In the genomic region with DNA sequence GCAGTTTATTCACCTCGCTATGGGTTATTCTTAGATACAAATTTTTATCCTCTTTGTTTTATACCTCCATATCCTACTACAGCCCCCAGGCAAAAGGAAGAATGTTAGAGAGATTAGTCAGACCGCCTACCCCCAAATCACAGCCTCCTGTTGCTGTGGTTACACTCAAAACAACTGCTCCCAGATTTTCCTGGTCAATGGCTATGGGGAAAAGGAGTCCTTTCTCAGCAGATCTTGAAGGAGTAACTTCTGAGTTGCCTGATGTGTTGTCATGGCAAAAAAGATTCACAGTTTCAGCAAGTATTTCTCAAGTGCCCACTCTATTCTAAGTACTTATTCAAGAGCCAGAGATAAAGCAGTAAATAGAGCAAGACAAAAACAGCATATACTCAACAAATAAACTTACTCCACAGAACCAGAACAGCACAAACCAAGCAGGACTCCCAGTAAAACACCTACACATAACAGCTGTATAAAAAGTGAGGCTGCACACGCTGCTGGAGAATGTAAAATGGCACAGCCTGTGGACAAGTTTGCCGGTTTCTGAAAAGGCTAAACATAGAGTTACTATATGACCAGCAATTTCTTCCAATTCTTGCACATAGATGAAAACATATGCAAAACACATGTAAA, we compare ENCODE assay signal across 14 cellular contexts.
DNase-seq lines count a peak whose midpoint lies in the region; ATAC-seq, FAIRE-seq and TF ChIP-seq lines count a peak whose summit lies in the region.
"Had no signal": no experiment of that assay in that cellular context is flagged by ENCODE, and none has a peak within 500 bp of the region (broad histone marks: within the 10 kb centered on the region; RNA-seq: fewer than 3 reads in every experiment).

No MANE protein-coding gene starts in this region.

- no peaks in the 10 kb centered on the region for H3K4me1 ChIP-seq in K562 (replicated peaks in 1 of 2; ENCODE audit: control insufficient read depth in 2 of 2, insufficient read depth in 2 of 2, low read length in 2 of 2)

- no peak overlapping the region for H3K27ac ChIP-seq in K562 (ENCODE audit: extremely low read depth, low read depth, low read length)
- H3K27ac ChIP-seq: gastrocnemius medialis had no signal

- no peaks in the 10 kb centered on the region for H3K27me3 Mint-ChIP-seq in stimulated activated naive B cell treated with anti-CD40 and anti-IgM and Interleukin-4, amounts not matched to agents 10 μg/mL and 1 μg/mL and 100 μg/mL, for 72 hours
- no peaks in the 10 kb centered on the region for H3K27me3 Mint-ChIP-seq in activated CD4-positive, alpha-beta memory T cell treated with anti-CD3 and anti-CD28 coated beads for 36 hours
- H3K27me3 Mint-ChIP-seq: CD4-positive, CD25-positive, alpha-beta regulatory T cell had no signal

- intact Hi-C loops in K562 (cut with micrococcal nuclease), result no loop called here
- intact Hi-C loops in activated CD4-positive, alpha-beta memory T cell treated with anti-CD3 and anti-CD28 coated beads for 36 hours (cut with micrococcal nuclease), result no loop called here

- no peak overlapping the region for H3K4me2 ChIP-seq in K562 (ENCODE audit: insufficient read depth, low read length)

- no peak overlapping the region for H3K27ac Mint-ChIP-seq in stimulated activated naive B cell treated with anti-CD40 and anti-IgM and Interleukin-4, amounts not matched to agents 10 μg/mL and 1 μg/mL and 100 μg/mL, for 72 hours
- no peak overlapping the region for H3K27ac Mint-ChIP-seq in activated CD4-positive, alpha-beta memory T cell treated with anti-CD3 and anti-CD28 coated beads for 36 hours

- no peak for TF ChIP-seq EP300 in K562 (IDR thresholded peaks at IDR 0.05; ENCODE audit: low read length)

- peaks cover 40 to 61% of the 10 kb centered on the region in 2 donors for H3K36me3 Mint-ChIP-seq in stimulated activated naive B cell treated with anti-CD40 and anti-IgM and Interleukin-4, amounts not matched to agents 10 μg/mL and 1 μg/mL and 100 μg/mL, for 72 hours
- peaks cover 32% of the 10 kb centered on the region for H3K36me3 Mint-ChIP-seq in activated CD4-positive, alpha-beta memory T cell treated with anti-CD3 and anti-CD28 coated beads for 36 hours

- H3K36me3 ChIP-seq in K562 (ENCODE audit: control insufficient read depth, insufficient read depth, low read length), result peaks cover 79% of the 10 kb centered on the region

- no peak for TF ChIP-seq CTCF in K562 (IDR thresholded peaks at IDR 0.05 in 2 of 3, conservative IDR thresholded peaks at IDR 0.05 in 1 of 3; ENCODE audit: insufficient read depth in 2 of 3, low read depth in 1 of 3, low read length in 3 of 3)

- 86% methylated on average over 4 of the region's 4 CpGs for WGBS in K562 (ENCODE audit: insufficient coverage, low coverage, missing lambda C conversion rate)

- DNase-seq in A172 (ENCODE audit: low spot score), result peak; percentile 57
- no peak for DNase-seq in K562 (ENCODE audit: extremely low read depth in 1 of 4, low spot score in 3 of 4)
- peak; percentile 96 for DNase-seq in kidney glomerular epithelial cell (lab: John Stamatoyannopoulos, UW)
- no peak for DNase-seq in stimulated activated naive B cell treated with anti-CD40 and anti-IgM and Interleukin-4, amounts not matched to agents 10 μg/mL and 1 μg/mL and 100 μg/mL, for 72 hours
- DNase-seq in NCI-H2171 treated with DMSO at 0.1 percent for 48 hours (lab: John Stamatoyannopoulos, UW), result no peak
- no peak for DNase-seq in activated CD4-positive, alpha-beta memory T cell treated with anti-CD3 and anti-CD28 coated beads for 36 hours
- DNase-seq: activated T-cell treated with anti-CD3 and anti-CD28 coated beads for 4 hours; CD4-positive, CD25-positive, alpha-beta regulatory T cell; gastrocnemius medialis; MM.1S; pancreas; SHP77 had no signal

- no peaks in the 10 kb centered on the region for H3K9me1 ChIP-seq in K562 (ENCODE audit: control insufficient read depth, insufficient read depth, low read length)

- no peak overlapping the region for H3K4me3 Mint-ChIP-seq in stimulated activated naive B cell treated with anti-CD40 and anti-IgM and Interleukin-4, amounts not matched to agents 10 μg/mL and 1 μg/mL and 100 μg/mL, for 72 hours
- H3K4me3 Mint-ChIP-seq in activated CD4-positive, alpha-beta memory T cell treated with anti-CD3 and anti-CD28 coated beads for 36 hours, result no peak overlapping the region
- H3K4me3 Mint-ChIP-seq: CD4-positive, CD25-positive, alpha-beta regulatory T cell had no signal

- CTCF ChIA-PET in K562 (lab: Yijun Ruan, JAX; ENCODE audit: low intra/inter-chr PET ratio), result no interaction called here
- CTCF ChIA-PET in activated CD4-positive, alpha-beta memory T cell treated with anti-CD3 and anti-CD28 coated beads for 36 hours (lab: Charles Lee), result no interaction called here

- no peaks in the 10 kb centered on the region for H3K4me1 Mint-ChIP-seq in stimulated activated naive B cell treated with anti-CD40 and anti-IgM and Interleukin-4, amounts not matched to agents 10 μg/mL and 1 μg/mL and 100 μg/mL, for 72 hours
- no peaks in the 10 kb centered on the region for H3K4me1 Mint-ChIP-seq in activated CD4-positive, alpha-beta memory T cell treated with anti-CD3 and anti-CD28 coated beads for 36 hours (ENCODE audit: low read depth)
- H3K4me1 Mint-ChIP-seq: CD4-positive, CD25-positive, alpha-beta regulatory T cell had no signal

- no TSS peak for BruUV-seq in K562 (replicated peaks; lab: Mats Ljungman, UMichigan)

- H3K9me3 Mint-ChIP-seq in stimulated activated naive B cell treated with anti-CD40 and anti-IgM and Interleukin-4, amounts not matched to agents 10 μg/mL and 1 μg/mL and 100 μg/mL, for 72 hours, result no peaks in the 10 kb centered on the region
- no peaks in the 10 kb centered on the region for H3K9me3 Mint-ChIP-seq in activated CD4-positive, alpha-beta memory T cell treated with anti-CD3 and anti-CD28 coated beads for 36 hours
- H3K9me3 Mint-ChIP-seq: CD4-positive, CD25-positive, alpha-beta regulatory T cell had no signal

- no peaks in the 10 kb centered on the region for H3K27me3 ChIP-seq in K562 (ENCODE audit: control insufficient read depth in 2 of 2, insufficient read depth in 2 of 2, low read length in 2 of 2)
- H3K27me3 ChIP-seq: gastrocnemius medialis, pancreas had no signal

- no peaks in the 10 kb centered on the region for H4K20me1 ChIP-seq in K562 (replicated peaks; ENCODE audit: control insufficient read depth, insufficient read depth, low read length)

- in situ Hi-C loops in K562 (cut with MboI), result no loop called here

- H3K79me2 ChIP-seq in K562 (ENCODE audit: control insufficient read depth, insufficient read depth, low read length), result no peaks in the 10 kb centered on the region

- ATAC-seq in HG03354 (IDR thresholded peaks at IDR 0.05; ENCODE audit: poor library complexity, severe bottlenecking, unreplicated experiment), result peak; percentile 31
- no peak for ATAC-seq in K562
- no peak for ATAC-seq in stimulated activated naive B cell treated with anti-CD40 and anti-IgM and Interleukin-4, amounts not matched to agents 10 μg/mL and 1 μg/mL and 100 μg/mL, for 72 hours (replicated peaks)
- no peak for ATAC-seq in GM21825 (IDR thresholded peaks at IDR 0.05; ENCODE audit: unreplicated experiment)
- ATAC-seq: gastrocnemius medialis had no signal

- no peak overlapping the region for H3K4me3 ChIP-seq in K562
- H3K4me3 ChIP-seq: gastrocnemius medialis, pancreas had no signal

- no peak for FAIRE-seq in K562 (lab: Jason Lieb, UNC)

- no peak for TF ChIP-seq POLR2A in K562 (conservative IDR thresholded peaks at IDR 0.05)

- POLR2A ChIA-PET in K562 (lab: Yijun Ruan, JAX), result no interaction called here
- POLR2A ChIA-PET in activated CD4-positive, alpha-beta memory T cell treated with anti-CD3 and anti-CD28 coated beads for 36 hours (lab: Charles Lee), result no interaction called here

- no peak overlapping the region for H2AFZ ChIP-seq in K562 (ENCODE audit: low read depth, low read length)

- no peak overlapping the region for H3K9ac ChIP-seq in K562 (ENCODE audit: insufficient read depth in 1 of 2, low read depth in 2 of 2, low read length in 2 of 2)

- TF ChIP-seq RAD21 in K562 (CRISPR knock-in tag; conservative IDR thresholded peaks at IDR 0.05 in 1 of 2, IDR thresholded peaks at IDR 0.05 in 1 of 2), result no peak

- H3K9me3 ChIP-seq in K562 (replicated peaks; ENCODE audit: control insufficient read depth, insufficient read depth, low read depth, low read length), result no peaks in the 10 kb centered on the region
- H3K9me3 ChIP-seq: gastrocnemius medialis, pancreas had no signal

TF ChIP-seq in K562, 482 proteins besides CTCF, POLR2A, EP300 and RAD21:
- TF ChIP-seq MEF2A (IDR thresholded peaks at IDR 0.05; ENCODE audit: control insufficient read depth, low read depth, low read length) (no peak), RFX1 (IDR thresholded peaks at IDR 0.05) (peak; percentile 20; the same call in 1 of the 2 replicates)

Comparison
In these comparisons a context has a peak if more than half of its experiments do, and no peak if none do; other contexts are left out.
1. DNase-seq: peak in A172 (single experiment) and kidney glomerular epithelial cell (single experiment); none in K562 (0 of 4), stimulated activated naive B cell treated with anti-CD40 and anti-IgM and Interleukin-4, amounts not matched to agents 10 μg/mL and 1 μg/mL and 100 μg/mL, for 72 hours (single experiment), NCI-H2171 treated with DMSO at 0.1 percent for 48 hours (single experiment) and activated CD4-positive, alpha-beta memory T cell treated with anti-CD3 and anti-CD28 coated beads for 36 hours (single experiment).